ENCODE assay signal across 19 cellular contexts in the genomic region with DNA sequence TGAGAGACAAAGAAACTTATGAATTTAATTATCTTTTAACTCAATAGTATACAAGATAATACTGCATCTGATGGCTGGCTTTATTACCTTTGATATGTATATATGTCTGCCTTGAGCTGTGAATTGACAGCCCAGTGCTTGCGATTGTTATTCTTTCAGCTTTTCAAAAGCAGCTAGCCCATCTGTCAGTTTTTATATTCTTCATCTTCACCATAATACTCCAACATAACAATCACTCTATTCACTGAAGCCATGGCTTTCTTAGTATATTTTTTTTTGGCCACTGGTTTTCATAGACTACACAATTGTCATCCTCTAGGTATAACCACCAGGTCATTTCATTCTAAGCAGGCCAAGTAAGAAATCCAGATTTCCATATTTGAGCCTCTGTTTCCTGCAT.
"Had no signal": no experiment of that assay in that cellular context is flagged by ENCODE, and none has a peak within 500 bp of the region (broad histone marks: within the 10 kb centered on the region; RNA-seq: fewer than 3 reads in every experiment).

No MANE protein-coding gene starts in this region.

- H3K27ac ChIP-seq: coronary artery, dorsolateral prefrontal cortex, esophagus muscularis mucosa, gastrocnemius medialis, heart right ventricle, left lung, lower lobe of right lung had no signal

- H3K9me3 ChIP-seq: esophagus muscularis mucosa, gastrocnemius medialis, left lung, lower lobe of right lung had no signal

- H3K36me3 ChIP-seq: esophagus muscularis mucosa, gastrocnemius medialis, heart right ventricle, left lung, lower lobe of right lung had no signal

- H3K27me3 ChIP-seq: dorsolateral prefrontal cortex, esophagus muscularis mucosa, gastrocnemius medialis, heart right ventricle, left lung had no signal

- H3K4me1 ChIP-seq: esophagus muscularis mucosa, gastrocnemius medialis, heart right ventricle, left lung, lower lobe of right lung had no signal

- H3K4me3 ChIP-seq: coronary artery, dorsolateral prefrontal cortex, esophagus muscularis mucosa, gastrocnemius medialis, heart right ventricle, left lung, lower lobe of right lung had no signal

- ATAC-seq: gastrocnemius medialis, heart right ventricle, left cardiac atrium, left lung, left ventricle myocardium superior, lower lobe of right lung had no signal

- DNase-seq: dermis blood vessel endothelial cell; dorsolateral prefrontal cortex; effector CD4-positive, alpha-beta T cell; effector memory CD4-positive, alpha-beta T cell; foreskin fibroblast; foreskin melanocyte; gastrocnemius medialis; glutamatergic neuron; head of caudate nucleus; heart right ventricle; hippocampal formation; left cardiac atrium; left lung; left ventricle myocardium superior; lower lobe of right lung; mesenchymal stem cell; midbrain had no signal
